In genomic region chr10:62199584-62199983, GRCh38 we compare ENCODE assay signal across 11 cellular contexts.
DNase-seq lines count a peak whose midpoint lies in the region; ATAC-seq and TF ChIP-seq lines count a peak whose summit lies in the region.
"Had no signal": no experiment of that assay in that cellular context is flagged by ENCODE, and none has a peak within 500 bp of the region (broad histone marks: within the 10 kb centered on the region; RNA-seq: fewer than 3 reads in every experiment).

No MANE protein-coding gene starts in this region.

- no peak overlapping the region for H3K27ac Mint-ChIP-seq in endothelial cell (ENCODE audit: unreplicated experiment)
- H3K27ac Mint-ChIP-seq: natural killer cell had no signal

- no peak for TF ChIP-seq CTCF in endothelial cell (IDR thresholded peaks at IDR 0.05; ENCODE audit: unreplicated experiment)

- ATAC-seq in GM18511 (IDR thresholded peaks at IDR 0.05; ENCODE audit: unreplicated experiment) (peak; percentile 69), GM21381 (IDR thresholded peaks at IDR 0.05; ENCODE audit: unreplicated experiment) (peak; percentile 49), HG03432 (IDR thresholded peaks at IDR 0.05; ENCODE audit: unreplicated experiment) (peak; percentile 85), HG03108 (IDR thresholded peaks at IDR 0.05; ENCODE audit: unreplicated experiment) (no peak)

- no peaks in the 10 kb centered on the region for H3K36me3 Mint-ChIP-seq in endothelial cell (ENCODE audit: low read depth, unreplicated experiment)
- H3K36me3 Mint-ChIP-seq: natural killer cell had no signal

- peak; percentile 14 for DNase-seq in central memory CD4-positive, alpha-beta T cell
- DNase-seq in RKO (ENCODE audit: low spot score) (no peak), endothelial cell (ENCODE audit: low spot score) (no peak), NCI-H1105 (lab: John Stamatoyannopoulos, UW) (no peak)
- DNase-seq: caudate nucleus, natural killer cell, NCI-H1048 had no signal

- H3K4me1 Mint-ChIP-seq in endothelial cell (ENCODE audit: unreplicated experiment), result peaks cover 8% of the 10 kb centered on the region
- H3K4me1 Mint-ChIP-seq: natural killer cell had no signal

- H3K9me3 Mint-ChIP-seq in endothelial cell (ENCODE audit: unreplicated experiment), result no peaks in the 10 kb centered on the region
- H3K9me3 Mint-ChIP-seq: natural killer cell had no signal

- no peaks in the 10 kb centered on the region for H3K27me3 Mint-ChIP-seq in endothelial cell (ENCODE audit: unreplicated experiment)

- H3K4me3 Mint-ChIP-seq in endothelial cell (ENCODE audit: unreplicated experiment), result no peak overlapping the region
- H3K4me3 Mint-ChIP-seq: natural killer cell had no signal
